Comparison of ENCODE assay signal across 15 cellular contexts in the genomic region with DNA sequence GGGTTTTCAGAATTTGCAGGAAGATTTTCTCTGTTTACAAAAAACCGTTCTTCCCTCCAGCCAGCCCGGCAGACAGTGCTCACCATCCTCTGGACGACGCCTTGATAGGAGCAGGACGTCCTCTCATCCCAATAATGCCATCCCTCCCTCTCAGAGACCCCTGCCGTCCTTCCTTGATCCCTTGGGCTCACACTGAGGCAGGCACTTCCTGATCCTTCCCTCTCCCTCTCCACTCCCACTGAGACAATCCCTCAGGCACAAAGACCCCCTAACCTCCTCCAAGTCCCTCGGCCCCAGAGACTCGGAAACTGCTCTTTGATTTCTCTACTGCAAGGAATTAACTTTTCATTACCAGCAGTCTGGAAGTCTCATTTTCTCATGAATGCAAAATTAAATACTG. TPM values are rescaled to one million over a fixed set of nuclear protein-coding genes. Genes with fewer than 3 reads are reported as not detected.
DNase-seq lines count a peak whose midpoint lies in the region; ATAC-seq, FAIRE-seq and TF ChIP-seq lines count a peak whose summit lies in the region.
"Had no signal": no experiment of that assay in that cellular context is flagged by ENCODE, and none has a peak within 500 bp of the region (broad histone marks: within the 10 kb centered on the region; RNA-seq: fewer than 3 reads in every experiment).

No MANE protein-coding gene starts in this region.

- H4K91ac ChIP-seq in neuronal stem cell (ENCODE audit: low read depth, low read length, poor library complexity), result no peak overlapping the region

- peaks cover 33% of the 10 kb centered on the region for H3K4me1 Mint-ChIP-seq in endodermal cell
- no peaks in the 10 kb centered on the region for H3K4me1 Mint-ChIP-seq in effector memory CD8-positive, alpha-beta T cell (ENCODE audit: low read depth in 2 of 2)
- H3K4me1 Mint-ChIP-seq: CD14-positive monocyte had no signal

- H3K27me3 ChIP-seq in HUES64 (ENCODE audit: insufficient read depth, low read length) (no peaks in the 10 kb centered on the region; the same call in 1 of the 2 replicates), endodermal cell (ENCODE audit: control insufficient read depth, insufficient read depth, low read length, poor library complexity, severe bottlenecking) (peaks cover 40% of the 10 kb centered on the region), neuronal stem cell (ENCODE audit: control insufficient read depth in 3 of 3, insufficient read depth in 3 of 3, low read depth in 1 of 3, low read length in 3 of 3) (peaks cover 0 to 4% (median 0%) of the 10 kb centered on the region in 3 experiments)

- H3K4me3 ChIP-seq in HUES64 (ENCODE audit: low read length) (peak overlapping the region; percentile 4; the same call in 1 of the 2 replicates), endodermal cell (ENCODE audit: low read length) (no peak overlapping the region), neuronal stem cell (ENCODE audit: low read length in 2 of 2) (no peak overlapping the region)
- H3K4me3 ChIP-seq: A549, HAP-1 had no signal

- H3K4ac ChIP-seq in neuronal stem cell (ENCODE audit: low read length), result no peak overlapping the region

- H3K27ac ChIP-seq in HUES64 (ENCODE audit: low read depth, low read length) (no peak overlapping the region), endodermal cell (ENCODE audit: low read depth, low read length) (no peak overlapping the region), neuronal stem cell (replicated peaks; ENCODE audit: low read length) (no peak overlapping the region)
- H3K27ac ChIP-seq: A549 had no signal

- H3K18ac ChIP-seq in neuronal stem cell (ENCODE audit: low read length), result peak overlapping the region; percentile 6

- H3K9me3 ChIP-seq in HUES64 (ENCODE audit: insufficient read depth, low read depth, low read length) (no peaks in the 10 kb centered on the region), endodermal cell (ENCODE audit: control insufficient read depth, low read length) (no peaks in the 10 kb centered on the region), neuronal stem cell (replicated peaks in 1 of 2; ENCODE audit: control insufficient read depth in 2 of 2, insufficient read depth in 1 of 2, low read depth in 1 of 2, low read length in 2 of 2) (peaks cover 0 to 2% of the 10 kb centered on the region in 2 donors)
- H3K9me3 ChIP-seq: A549, Caco-2, HAP-1 had no signal

- no peak overlapping the region for H3K14ac ChIP-seq in neuronal stem cell (ENCODE audit: low read length)

- peak; percentile 58 for DNase-seq in endodermal cell
- DNase-seq in iPS-NIHi7 (ENCODE audit: extremely low spot score), result peak; percentile 37
- DNase-seq in neuronal stem cell (ENCODE audit: low spot score), result no peak
- no peak for DNase-seq in DMS153 (lab: John Stamatoyannopoulos, UW)
- DNase-seq in GM19239 (ENCODE audit: insufficient read length, low spot score), result no peak
- DNase-seq in effector memory CD8-positive, alpha-beta T cell, result no peak
- no peak for DNase-seq in activated gamma-delta T cell (lab: John Stamatoyannopoulos, UW)
- DNase-seq: Caco-2; CD8-positive, alpha-beta T cell; DMS53 had no signal

- FAIRE-seq in GM19239 (lab: Jason Lieb, UNC), result no peak
- FAIRE-seq: A549 had no signal

- H3K79me1 ChIP-seq in neuronal stem cell (ENCODE audit: low read depth, low read length), result no peaks in the 10 kb centered on the region

- no peak overlapping the region for H2AFZ ChIP-seq in neuronal stem cell (ENCODE audit: low read length)

- H2AK5ac ChIP-seq in neuronal stem cell (ENCODE audit: low read depth, low read length), result no peak overlapping the region

- H3K4me3 Mint-ChIP-seq in endodermal cell, result peak overlapping the region; percentile 39
- H3K4me3 Mint-ChIP-seq in effector memory CD8-positive, alpha-beta T cell, result no peak overlapping the region
- H3K4me3 Mint-ChIP-seq: CD14-positive monocyte; CD8-positive, alpha-beta T cell had no signal

- no peak overlapping the region for H4K8ac ChIP-seq in neuronal stem cell (ENCODE audit: low read depth, low read length)

- no peaks in the 10 kb centered on the region for H3K36me3 Mint-ChIP-seq in endodermal cell (ENCODE audit: low read depth)
- no peaks in the 10 kb centered on the region for H3K36me3 Mint-ChIP-seq in effector memory CD8-positive, alpha-beta T cell (ENCODE audit: insufficient read depth)
- H3K36me3 Mint-ChIP-seq: CD14-positive monocyte; CD8-positive, alpha-beta T cell had no signal

- H3K9me3 Mint-ChIP-seq in endodermal cell, result peaks cover 2% of the 10 kb centered on the region
- peaks cover 0 to 7% of the 10 kb centered on the region in 2 donors for H3K9me3 Mint-ChIP-seq in effector memory CD8-positive, alpha-beta T cell
- H3K9me3 Mint-ChIP-seq: CD8-positive, alpha-beta T cell had no signal

- H2BK12ac ChIP-seq in neuronal stem cell (ENCODE audit: low read length), result no peak overlapping the region

- H3K36me3 ChIP-seq in HUES64 (ENCODE audit: insufficient read depth, low read length) (no peaks in the 10 kb centered on the region), endodermal cell (ENCODE audit: control insufficient read depth, insufficient read depth, low read length) (no peaks in the 10 kb centered on the region), neuronal stem cell (replicated peaks in 1 of 2; ENCODE audit: control insufficient read depth in 2 of 2, insufficient read depth in 2 of 2, low read length in 2 of 2) (no peaks in the 10 kb centered on the region)
- H3K36me3 ChIP-seq: HAP-1 had no signal

- no peak overlapping the region for H3K4me2 ChIP-seq in neuronal stem cell (ENCODE audit: insufficient read depth, low read length, poor library complexity, severe bottlenecking)
- H3K4me2 ChIP-seq: A549 had no signal

- H3K23ac ChIP-seq in neuronal stem cell (ENCODE audit: low read depth, low read length, poor library complexity), result no peak overlapping the region

- no peak overlapping the region for H2BK120ac ChIP-seq in neuronal stem cell (ENCODE audit: low read depth, low read length)

- no peak overlapping the region for H2BK5ac ChIP-seq in neuronal stem cell (ENCODE audit: low read length)

- WGBS in HUES64, result 17% methylated on average over 8 of the region's 8 CpGs
- 9 to 32% methylated on average over 4 to 8 of the region's 8 CpGs for WGBS in endodermal cell (ENCODE audit: insufficient coverage in 1 of 2, insufficient read length in 1 of 2), 2 experiments
- WGBS in neuronal stem cell (ENCODE audit: extremely low coverage in 2 of 2, insufficient read length in 2 of 2, insufficient replicate concordance in 1 of 2), 2 donors, result no CpG with 5 or more reads among the region's 8 CpGs

- TF ChIP-seq CTCF in endodermal cell (conservative IDR thresholded peaks at IDR 0.05), result no peak

- peaks cover 38% of the 10 kb centered on the region for H3K4me1 ChIP-seq in HUES64 (ENCODE audit: insufficient read depth, low read length)
- H3K4me1 ChIP-seq in endodermal cell (ENCODE audit: control insufficient read depth, insufficient read depth, low read length), result peaks cover 3% of the 10 kb centered on the region
- peaks cover 0 to 7% of the 10 kb centered on the region in 2 donors for H3K4me1 ChIP-seq in neuronal stem cell (ENCODE audit: control insufficient read depth in 2 of 2, insufficient read depth in 1 of 2, low read depth in 1 of 2, low read length in 2 of 2)
- H3K4me1 ChIP-seq: A549, Caco-2, HAP-1 had no signal

- no peak overlapping the region for H3K27ac Mint-ChIP-seq in endodermal cell
- peak overlapping the region in 1 of 2 donors; percentile 2 for H3K27ac Mint-ChIP-seq in effector memory CD8-positive, alpha-beta T cell
- H3K27ac Mint-ChIP-seq: CD14-positive monocyte; CD8-positive, alpha-beta T cell had no signal

- peaks cover 43% of the 10 kb centered on the region for H3K27me3 Mint-ChIP-seq in endodermal cell (ENCODE audit: insufficient read depth)
- H3K27me3 Mint-ChIP-seq in effector memory CD8-positive, alpha-beta T cell, result peaks cover 6 to 10% of the 10 kb centered on the region in 2 donors

- H3K9ac ChIP-seq in HUES64 (ENCODE audit: low read depth, low read length), result no peak overlapping the region
- H3K9ac ChIP-seq in endodermal cell (ENCODE audit: extremely low read depth, low read length, poor library complexity, severe bottlenecking), result no peak overlapping the region
- no peak overlapping the region for H3K9ac ChIP-seq in neuronal stem cell (ENCODE audit: low read depth, low read length, poor library complexity)

- ATAC-seq in effector memory CD8-positive, alpha-beta T cell (replicated peaks), result no peak
- ATAC-seq: A549; CD8-positive, alpha-beta T cell had no signal

- H2BK15ac ChIP-seq in neuronal stem cell (ENCODE audit: low read length), result no peak overlapping the region

RNA-seq across cellular contexts. Expression of a gene that starts 42.5 kb away (rescaled TPM):
- polyA plus RNA-seq in HUES64 (2013, experiment 1 of 2), result 5.0 TPM
- polyA plus RNA-seq in HUES64 (2013, experiment 2 of 2), result 9.9 TPM
- not detected for total RNA-seq in endodermal cell
- 89.3 TPM for polyA plus RNA-seq in endodermal cell (2013, experiment 1 of 2)
- 69.3 TPM for polyA plus RNA-seq in endodermal cell (2013, experiment 2 of 2)
- 0.04 TPM for polyA plus RNA-seq in neuronal stem cell (2013, experiment 1 of 2)
- not detected for polyA plus RNA-seq in neuronal stem cell (2013, experiment 2 of 2)
- total RNA-seq: Caco-2; CD8-positive, alpha-beta T cell; HT1080 had no signal
- polyA plus RNA-seq: A549, CD14-positive monocyte had no signal

Comparison
In these comparisons a context has a peak if more than half of its experiments do, and no peak if none do; other contexts are left out.
1. DNase-seq: peak in endodermal cell (single experiment) and iPS-NIHi7 (single experiment); none in neuronal stem cell (single experiment), DMS153 (single experiment), GM19239 (single experiment), effector memory CD8-positive, alpha-beta T cell (0 of 3) and activated gamma-delta T cell (single experiment).